Comparison of ENCODE assay signal across 24 cellular contexts in genomic region chr19:39074942-39075341, GRCh38. TPM values are rescaled to one million over a fixed set of nuclear protein-coding genes. Genes with fewer than 3 reads are reported as not detected.
DNase-seq lines count a peak whose midpoint lies in the region; ATAC-seq and TF ChIP-seq lines count a peak whose summit lies in the region.
"Had no signal": no experiment of that assay in that cellular context is flagged by ENCODE, and none has a peak within 500 bp of the region (broad histone marks: within the 10 kb centered on the region; RNA-seq: fewer than 3 reads in every experiment).

No MANE protein-coding gene starts in this region.

- H2BK120ac ChIP-seq in mesenchymal stem cell (ENCODE audit: low read depth, low read length) = no peak overlapping the region

- H3K9ac ChIP-seq in mesenchymal stem cell (ENCODE audit: low read length) = peak overlapping the region; percentile 61

- no peak overlapping the region for H3K23ac ChIP-seq in mesenchymal stem cell (ENCODE audit: low read length in 2 of 2)

- H3K4me1 ChIP-seq in CD4-positive, alpha-beta memory T cell (ENCODE audit: insufficient read depth, low read length) = peaks cover 21% of the 10 kb centered on the region
- no peaks in the 10 kb centered on the region for H3K4me1 ChIP-seq in HEK293 (ENCODE audit: control insufficient read depth, insufficient read depth, low read length)
- H3K4me1 ChIP-seq in RWPE2 (ENCODE audit: insufficient read depth, poor library complexity, severe bottlenecking) = peaks cover 20% of the 10 kb centered on the region
- peaks cover 10% of the 10 kb centered on the region for H3K4me1 ChIP-seq in mesenchymal stem cell (ENCODE audit: control insufficient read depth, insufficient read depth, low read depth, low read length)
- H3K4me1 ChIP-seq: BE2C, HAP-1 had no signal

- WGBS in mesenchymal stem cell = 90% methylated on average over 6 of the region's 6 CpGs

- no peak overlapping the region for H3K4me3 Mint-ChIP-seq in CD4-positive, alpha-beta memory T cell
- H3K4me3 Mint-ChIP-seq: CD14-positive monocyte had no signal

- no peak overlapping the region for H2BK12ac ChIP-seq in mesenchymal stem cell (ENCODE audit: low read length in 2 of 2)

- H2BK5ac ChIP-seq in mesenchymal stem cell (ENCODE audit: low read depth, low read length, poor library complexity, severe bottlenecking) = no peak overlapping the region

- no peaks in the 10 kb centered on the region for H3K79me1 ChIP-seq in mesenchymal stem cell (replicated peaks; ENCODE audit: low read length, poor library complexity, severe bottlenecking)

- H3K4me3 ChIP-seq in CD4-positive, alpha-beta memory T cell (ENCODE audit: low read length in 2 of 2) = no peak overlapping the region
- H3K4me3 ChIP-seq in HEK293 (ENCODE audit: low read depth, low read length) (no peak overlapping the region), RWPE2 (ENCODE audit: severe bottlenecking) (no peak overlapping the region), mesenchymal stem cell (ENCODE audit: insufficient read depth in 1 of 2, low read depth in 1 of 2, low read length in 2 of 2) (no peak overlapping the region)
- H3K4me3 ChIP-seq: HAP-1 had no signal

- H3K27me3 ChIP-seq in CD4-positive, alpha-beta memory T cell (ENCODE audit: insufficient read depth, low read length) = no peaks in the 10 kb centered on the region
- H3K27me3 ChIP-seq in RWPE2 (ENCODE audit: insufficient read depth, poor library complexity, severe bottlenecking) = no peaks in the 10 kb centered on the region
- H3K27me3 ChIP-seq in mesenchymal stem cell (ENCODE audit: control insufficient read depth in 1 of 2, insufficient read depth in 1 of 2, low read length in 2 of 2) = no peaks in the 10 kb centered on the region

- TF ChIP-seq CTCF in HEK293 (tag by site-specific recombination; IDR thresholded peaks at IDR 0.05) = no peak
- no peak for TF ChIP-seq CTCF in RWPE2 (IDR thresholded peaks at IDR 0.05; ENCODE audit: poor library complexity, severe bottlenecking)

- no peak overlapping the region for H3K4ac ChIP-seq in mesenchymal stem cell (ENCODE audit: low read depth in 1 of 2, low read length in 2 of 2)

- H3K9me3 Mint-ChIP-seq in CD4-positive, alpha-beta memory T cell = no peaks in the 10 kb centered on the region

- H3K14ac ChIP-seq in mesenchymal stem cell (ENCODE audit: low read length in 2 of 2) = no peak overlapping the region

- CTCF ChIA-PET in CD4-positive, alpha-beta memory T cell (lab: Charles Lee; ENCODE audit: partially characterized antibody) = interaction anchor here (0.9 to 1.3 kb wide), 2 partner anchors 23 to 315 kb away, joined by 4 read pairs; no protein-coding TSS in a partner anchor
- CTCF ChIA-PET in HEK293 (lab: Yijun Ruan, JAX) = interaction anchor here (0.5 to 7.7 kb wide), 5 partner anchors 8 to 648 kb away, joined by 3 to 36 read pairs (median 6); no protein-coding TSS in a partner anchor

- no peak overlapping the region for H4K8ac ChIP-seq in mesenchymal stem cell (ENCODE audit: low read length)

- H2AFZ ChIP-seq in mesenchymal stem cell (ENCODE audit: low read depth, low read length) = no peak overlapping the region

- no peak overlapping the region for H3K4me2 ChIP-seq in mesenchymal stem cell (ENCODE audit: low read length, poor library complexity, severe bottlenecking)

- H3K27ac ChIP-seq in CD4-positive, alpha-beta memory T cell (ENCODE audit: low read depth, low read length) = no peak overlapping the region
- no peak overlapping the region for H3K27ac ChIP-seq in HEK293 (ENCODE audit: extremely low read depth, low read depth, low read length)
- H3K27ac ChIP-seq in RWPE2 (ENCODE audit: poor library complexity, severe bottlenecking) = peak overlapping the region; percentile 75
- no peak overlapping the region for H3K27ac ChIP-seq in mesenchymal stem cell (ENCODE audit: low read length, poor library complexity, severe bottlenecking)
- no peak overlapping the region for H3K27ac ChIP-seq in substantia nigra (ENCODE audit: low read depth, low read length, poor library complexity, severe bottlenecking)

- DNase-seq in CD4-positive, alpha-beta memory T cell = no peak
- DNase-seq in RWPE2 (ENCODE audit: low spot score) (no peak), mesenchymal stem cell (no peak), substantia nigra (lab: John Stamatoyannopoulos, UW) (no peak)
- DNase-seq in activated CD8-positive, alpha-beta memory T cell treated with anti-CD3 and anti-CD28 coated beads, Interleukin-2, amount 50 U/mL, for 48 hours = no peak
- DNase-seq: BE2C, GOT3, NCI-H1048, NCI-H1417, NCI-H1694, NCI-H2029 treated with DMSO at 0.1 percent for 48 hours, NCI-H2227 treated with DMSO at 0.1 percent for 48 hours, NCI-H510A, NCI-H69, SHP77 treated with DMSO at 0.1 percent for 48 hours had no signal

- no peak overlapping the region for H3K18ac ChIP-seq in mesenchymal stem cell (ENCODE audit: low read depth in 1 of 2, low read length in 2 of 2)

- H3K4me1 Mint-ChIP-seq in CD4-positive, alpha-beta memory T cell = peaks cover 20 to 33% (median 27%) of the 10 kb centered on the region in 4 donors

- no peak overlapping the region for H2BK15ac ChIP-seq in mesenchymal stem cell (ENCODE audit: low read depth, poor library complexity, severe bottlenecking)

- H3K27ac Mint-ChIP-seq in CD4-positive, alpha-beta memory T cell = peak overlapping the region in 6 of 7 donors; percentile 79 to 99 (median 96)
- H3K27ac Mint-ChIP-seq: CD14-positive monocyte, IgD-negative memory B cell had no signal

- H3K27me3 Mint-ChIP-seq in CD4-positive, alpha-beta memory T cell = peaks cover 0 to 2% of the 10 kb centered on the region in 2 donors

- no peaks in the 10 kb centered on the region for H3K36me3 Mint-ChIP-seq in CD4-positive, alpha-beta memory T cell
- H3K36me3 Mint-ChIP-seq: CD14-positive monocyte, IgD-negative memory B cell had no signal

- intact Hi-C loops in CD4-positive, alpha-beta memory T cell (cut with micrococcal nuclease) = loop anchor here (5.0 kb wide), 1 partner anchor 37 kb away; no protein-coding TSS in a partner anchor

- POLR2A ChIA-PET in CD4-positive, alpha-beta memory T cell (lab: Charles Lee; ENCODE audit: partially characterized antibody) = interaction anchor here (1.3 kb wide), 1 partner anchor 370 kb away, joined by 4 read pairs; the partner anchor contains the start of gene SUPT5H
- POLR2A ChIA-PET in HEK293 (lab: Yijun Ruan, JAX) = no interaction called here

- no peaks in the 10 kb centered on the region for H3K9me3 ChIP-seq in CD4-positive, alpha-beta memory T cell (ENCODE audit: control insufficient read depth in 1 of 2, low read length in 2 of 2)
- H3K9me3 ChIP-seq in HEK293 (ENCODE audit: control insufficient read depth, insufficient read depth, low read depth, low read length) (no peaks in the 10 kb centered on the region), RWPE2 (ENCODE audit: severe bottlenecking) (no peaks in the 10 kb centered on the region), mesenchymal stem cell (ENCODE audit: control insufficient read depth, low read length) (no peaks in the 10 kb centered on the region)
- H3K9me3 ChIP-seq: BE2C, HAP-1 had no signal

- ATAC-seq in RWPE2 (ENCODE audit: low read depth) (no peak), HG03442 (IDR thresholded peaks at IDR 0.05; ENCODE audit: unreplicated experiment) (no peak)

- no peak overlapping the region for H2AK5ac ChIP-seq in mesenchymal stem cell (ENCODE audit: low read length, severe bottlenecking)

- H3K36me3 ChIP-seq in CD4-positive, alpha-beta memory T cell (ENCODE audit: insufficient read depth, low read length) = no peaks in the 10 kb centered on the region
- H3K36me3 ChIP-seq in HEK293 (ENCODE audit: control insufficient read depth in 2 of 2, insufficient read depth in 1 of 2, low read length in 2 of 2) (no peaks in the 10 kb centered on the region; a peak in 1 of 3 replicates), RWPE2 (ENCODE audit: low read depth) (peaks cover 8% of the 10 kb centered on the region), mesenchymal stem cell (ENCODE audit: control insufficient read depth in 1 of 2, insufficient read depth in 2 of 2, low read depth in 1 of 2, low read length in 2 of 2) (peaks cover 0 to 10% of the 10 kb centered on the region in 2 experiments)
- H3K36me3 ChIP-seq: BE2C, HAP-1 had no signal

- H4K91ac ChIP-seq in mesenchymal stem cell (ENCODE audit: low read length) = no peak overlapping the region

TF ChIP-seq in HEK293, 187 proteins besides CTCF, POLR2A, EP300 and RAD21:
- TF ChIP-seq ZNF121 (tag by site-specific recombination; IDR thresholded peaks at IDR 0.05) (peak; percentile 97), ZNF692 (tag by site-specific recombination; IDR thresholded peaks at IDR 0.05) (no peak)

RNA-seq across cellular contexts. Expression of gene ACP7, which starts 9.2 kb away (rescaled TPM):
- under 1 TPM in 1 of 2 experiments, not detected in 1; 0.14 TPM for total RNA-seq in CD4-positive, alpha-beta memory T cell
- not detected for polyA plus RNA-seq in CD4-positive, alpha-beta memory T cell
- polyA plus RNA-seq in mesenchymal stem cell (2013, experiment 1 of 2) = 0.01 TPM
- not detected for polyA plus RNA-seq in mesenchymal stem cell (2013, experiment 2 of 2)
- total RNA-seq: A673; OCI-LY7; RPMI7951; T-helper 1 cell treated with Interleukin-12 subunit alpha and Interleukin-12 subunit beta and Interleukin-4 antibody, amounts not matched to agents 30 ng/mL and 1 ng/mL, for 36 hours had no signal
- polyA plus RNA-seq: CD14-positive monocyte, IgD-negative memory B cell had no signal

RNA-seq across cellular contexts. Expression of gene FBXO27, which starts 42.6 kb away (rescaled TPM):
- under 1 TPM; 0.64 to 0.86 TPM for total RNA-seq in CD4-positive, alpha-beta memory T cell
- polyA plus RNA-seq in CD4-positive, alpha-beta memory T cell = 1 to 10 TPM in 1 of 2 donors, under 1 TPM in 1; 0.42 to 1.4 TPM
- polyA plus RNA-seq in mesenchymal stem cell (2013, experiment 1 of 2) = 3.2 TPM
- 2.3 TPM for polyA plus RNA-seq in mesenchymal stem cell (2013, experiment 2 of 2)
- total RNA-seq: RPMI7951; T-helper 1 cell treated with Interleukin-12 subunit alpha and Interleukin-12 subunit beta and Interleukin-4 antibody, amounts not matched to agents 30 ng/mL and 1 ng/mL, for 36 hours had no signal
- polyA plus RNA-seq: CD14-positive monocyte had no signal

RNA-seq across cellular contexts. Expression of gene PAK4, which starts 50.6 kb away (rescaled TPM):
- 10 to 100 TPM; 13.1 to 15.7 TPM for total RNA-seq in CD4-positive, alpha-beta memory T cell
- polyA plus RNA-seq in CD4-positive, alpha-beta memory T cell = 1 to 10 TPM; 1.3 to 2.9 TPM
- polyA plus RNA-seq in mesenchymal stem cell (2013, experiment 1 of 2) = 28.8 TPM
- 29.4 TPM for polyA plus RNA-seq in mesenchymal stem cell (2013, experiment 2 of 2)
